Comparison of ENCODE assay signal across 8 cellular contexts in the genomic region with DNA sequence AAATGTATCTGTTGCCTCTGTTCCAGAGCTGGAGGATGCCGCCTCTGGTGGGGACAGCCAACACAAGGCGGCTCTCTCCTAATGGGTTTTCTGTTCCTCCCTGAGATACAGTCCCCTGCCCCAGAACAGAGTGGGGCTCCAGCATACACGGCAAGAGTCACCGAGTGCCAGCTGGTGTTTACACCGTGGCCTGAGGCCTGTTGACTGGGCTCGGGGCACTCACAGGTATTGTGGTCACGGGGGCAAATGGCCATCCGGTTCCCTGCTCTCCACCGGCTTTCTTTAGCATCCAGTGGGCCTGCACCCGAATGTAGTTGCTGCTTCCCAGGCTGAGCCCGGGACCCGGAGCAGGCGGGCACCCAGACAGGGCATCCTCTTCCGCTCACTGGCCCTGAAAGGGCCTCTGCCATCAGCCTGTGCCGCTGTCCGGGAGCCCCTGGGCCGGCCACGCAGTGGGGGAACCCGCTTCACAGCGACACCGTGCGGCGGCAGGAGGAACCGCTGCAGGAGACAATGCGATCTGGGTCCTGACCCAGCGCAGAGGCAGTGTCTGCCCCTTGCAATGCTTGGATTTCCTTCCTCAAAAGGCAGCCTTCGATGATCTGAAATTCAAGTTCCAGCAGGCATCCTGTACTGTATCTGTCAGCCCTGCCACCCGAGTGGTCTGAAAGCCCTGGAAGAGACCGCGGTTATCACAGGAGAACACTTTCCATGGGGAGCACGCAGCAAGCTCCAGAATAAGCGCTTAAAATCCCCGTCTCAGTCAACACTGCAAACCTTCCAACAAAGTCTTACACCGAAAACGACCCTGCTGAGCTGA. TPM values are rescaled to one million over a fixed set of nuclear protein-coding genes. Genes with fewer than 3 reads are reported as not detected.
DNase-seq lines count a peak whose midpoint lies in the region; ATAC-seq and TF ChIP-seq lines count a peak whose summit lies in the region.

No MANE protein-coding gene starts in this region.

- no peak overlapping the region for H3K27ac ChIP-seq in substantia nigra (ENCODE audit: low read depth, low read length, poor library complexity, severe bottlenecking)

- no peaks in the 10 kb centered on the region for H3K9me3 Mint-ChIP-seq in nephron progenitor cell

- H3K4me3 Mint-ChIP-seq in nephron progenitor cell, result no peak overlapping the region

- peak; percentile 96 for TF ChIP-seq CTCF in nephron progenitor cell (IDR thresholded peaks at IDR 0.05)

- DNase-seq in NCI-H1092 (lab: John Stamatoyannopoulos, UW), result peak; percentile 25
- DNase-seq in NCI-H1092 treated with DMSO at 0.1 percent for 48 hours (lab: John Stamatoyannopoulos, UW), result no peak
- DNase-seq in NOMO-1 (lab: John Stamatoyannopoulos, UW; ENCODE audit: unreplicated experiment in 2 of 2), result peak; percentile 20 to 49
- peak; percentile 36 for DNase-seq in activated T-cell treated with anti-CD3 and anti-CD28 coated beads for 4 hours
- peak; percentile 88 for DNase-seq in nephron progenitor cell
- DNase-seq in substantia nigra (lab: John Stamatoyannopoulos, UW), result peak in 39 of 49 donors; percentile 8 to 79 (median 40)
- DNase-seq in NCI-H128 (lab: John Stamatoyannopoulos, UW; ENCODE audit: unreplicated experiment), result no peak

- H3K27me3 Mint-ChIP-seq in nephron progenitor cell (ENCODE audit: low read depth, poor library complexity), result peaks cover 45% of the 10 kb centered on the region

- H3K4me1 Mint-ChIP-seq in nephron progenitor cell, result peaks cover 35% of the 10 kb centered on the region

- no peaks in the 10 kb centered on the region for H3K36me3 Mint-ChIP-seq in nephron progenitor cell (ENCODE audit: low read depth)

- no peak overlapping the region for H3K27ac Mint-ChIP-seq in nephron progenitor cell

- peak; percentile 78 for ATAC-seq in esophagus mucosa

RNA-seq across cellular contexts. Expression of gene KRTAP5-5, which starts 0.9 kb away (rescaled TPM):
- total RNA-seq in esophagus mucosa, result not detected

RNA-seq across cellular contexts. Expression of gene KRTAP5-4, which starts 6.8 kb away (rescaled TPM):
- not detected for total RNA-seq in esophagus mucosa

RNA-seq across cellular contexts. Expression of gene KRTAP5-3, which starts 20.5 kb away (rescaled TPM):
- total RNA-seq in esophagus mucosa, result not detected

RNA-seq across cellular contexts. Expression of gene KRTAP5-2, which starts 30.6 kb away (rescaled TPM):
- total RNA-seq in esophagus mucosa, result not detected

RNA-seq across cellular contexts. Expression of gene KRTAP5-1, which starts 43.6 kb away (rescaled TPM):
- total RNA-seq in esophagus mucosa, result not detected

Comparison
In these comparisons a context has a peak if more than half of its experiments do, and no peak if none do; other contexts are left out.
1. DNase-seq: peak in NCI-H1092 (single experiment), NOMO-1 (2 of 2), activated T-cell treated with anti-CD3 and anti-CD28 coated beads for 4 hours (single experiment), nephron progenitor cell (single experiment) and substantia nigra (39 of 49); none in NCI-H1092 treated with DMSO at 0.1 percent for 48 hours (single experiment) and NCI-H128 (single experiment).